In the genomic region with DNA sequence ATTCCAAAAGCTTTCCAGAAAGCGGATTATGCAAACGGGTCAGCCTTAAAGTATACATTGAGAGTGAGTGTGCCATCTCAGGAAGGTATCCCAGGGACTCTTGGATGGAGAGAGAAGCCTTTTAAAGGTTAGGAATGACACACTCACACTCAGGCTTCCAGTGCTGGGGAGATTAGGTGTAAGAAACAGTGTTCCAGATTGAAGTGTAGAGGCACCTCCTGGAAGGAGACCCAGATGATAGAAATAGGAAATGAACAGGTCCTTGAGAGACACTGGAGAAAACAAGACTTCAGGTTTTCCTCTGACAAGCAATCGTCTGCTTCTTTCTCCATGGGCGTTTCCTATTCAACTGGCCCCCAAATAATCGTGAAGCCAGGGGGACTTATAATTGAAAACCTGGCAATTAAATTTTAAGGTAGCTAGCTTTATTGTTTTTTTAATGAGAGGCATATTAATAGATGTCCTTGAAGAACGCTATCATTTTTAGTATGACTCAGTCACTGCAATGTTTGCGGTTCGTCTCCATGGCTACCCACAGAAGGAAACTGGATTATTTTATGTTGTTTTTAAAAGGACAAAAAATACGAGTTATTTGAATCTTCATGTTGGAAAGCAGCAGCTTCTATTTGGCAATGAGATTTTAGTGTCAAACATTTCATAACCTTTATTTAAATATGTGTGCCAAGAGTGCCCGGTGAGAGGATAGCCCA, we compare ENCODE assay signal across 12 cellular contexts. TPM values are rescaled to one million over a fixed set of nuclear protein-coding genes. Genes with fewer than 3 reads are reported as not detected.
DNase-seq lines count a peak whose midpoint lies in the region; ATAC-seq and TF ChIP-seq lines count a peak whose summit lies in the region.
"Had no signal": no experiment of that assay in that cellular context is flagged by ENCODE, and none has a peak within 500 bp of the region (broad histone marks: within the 10 kb centered on the region; RNA-seq: fewer than 3 reads in every experiment).

No MANE protein-coding gene starts in this region.

- no peak for ATAC-seq in activated naive CD8-positive, alpha-beta T cell treated with anti-CD3 and anti-CD28 coated beads, Interleukin-2, amount 50 U/mL, for 24 hours

- H3K9me3 ChIP-seq in SK-N-SH (no peaks in the 10 kb centered on the region), skeletal muscle tissue (ENCODE audit: control insufficient read depth in 3 of 3, low read length in 3 of 3) (no peaks in the 10 kb centered on the region)

- H2AFZ ChIP-seq in SK-N-SH (ENCODE audit: low read depth) = no peak overlapping the region

- peaks cover 11% of the 10 kb centered on the region for H3K36me3 Mint-ChIP-seq in activated T-cell treated with anti-CD3 and anti-CD28 coated beads, Interleukin-2, amount 50 U/mL, for 24 hours (ENCODE audit: low read depth)
- peaks cover 4% of the 10 kb centered on the region for H3K36me3 Mint-ChIP-seq in activated naive CD8-positive, alpha-beta T cell treated with anti-CD3 and anti-CD28 coated beads, Interleukin-2, amount 50 U/mL, for 24 hours (ENCODE audit: low read depth)

- no peaks in the 10 kb centered on the region for H3K9me2 ChIP-seq in SK-N-SH

- H3K27me3 ChIP-seq in SK-N-SH (ENCODE audit: insufficient read depth) (no peaks in the 10 kb centered on the region), skeletal muscle tissue (ENCODE audit: control insufficient read depth in 3 of 3, insufficient read depth in 3 of 3, low read length in 3 of 3) (no peaks in the 10 kb centered on the region)
- H3K27me3 ChIP-seq: BE2C had no signal

- H3F3A ChIP-seq in SK-N-SH (replicated peaks; ENCODE audit: insufficient read depth) = peaks cover 14% of the 10 kb centered on the region

- H3K27ac ChIP-seq in SK-N-SH (ENCODE audit: low read depth in 2 of 2, low read length in 1 of 2) (peak overlapping the region; percentile 65 to 71), skeletal muscle tissue (ENCODE audit: low read depth, low read length) (peak overlapping the region; percentile 62)

- peaks cover 17% of the 10 kb centered on the region for H3K4me1 Mint-ChIP-seq in activated T-cell treated with anti-CD3 and anti-CD28 coated beads, Interleukin-2, amount 50 U/mL, for 24 hours (ENCODE audit: low read depth)
- peaks cover 11% of the 10 kb centered on the region for H3K4me1 Mint-ChIP-seq in activated naive CD8-positive, alpha-beta T cell treated with anti-CD3 and anti-CD28 coated beads, Interleukin-2, amount 50 U/mL, for 24 hours
- H3K4me1 Mint-ChIP-seq: mesothelial cell of epicardium had no signal

- CTCF ChIA-PET in SK-N-SH (lab: Yijun Ruan, JAX) = interaction anchor here (1.5 kb wide), 1 partner anchor 9 kb away, joined by 3 read pairs; no protein-coding TSS in a partner anchor

- WGBS in SK-N-SH (ENCODE audit: low lambda C conversion rate) = 34% methylated on average over 10 of the region's 10 CpGs

- POLR2A ChIA-PET in SK-N-SH (lab: Yijun Ruan, JAX) = no interaction called here

- H3K4me3 Mint-ChIP-seq in activated T-cell treated with anti-CD3 and anti-CD28 coated beads, Interleukin-2, amount 50 U/mL, for 24 hours = no peak overlapping the region
- no peak overlapping the region for H3K4me3 Mint-ChIP-seq in activated naive CD8-positive, alpha-beta T cell treated with anti-CD3 and anti-CD28 coated beads, Interleukin-2, amount 50 U/mL, for 24 hours
- H3K4me3 Mint-ChIP-seq: mesothelial cell of epicardium; stimulated activated naive CD8-positive, alpha-beta T cell treated with anti-CD3 and anti-CD28 coated beads, Interleukin-15, Interleukin-2, amounts not matched to agents 100 ng/mL and 50 ng/mL, for 24 hours had no signal

- TF ChIP-seq EP300 in SK-N-SH (IDR thresholded peaks at IDR 0.05; ENCODE audit: borderline replicate concordance in 1 of 2, low read depth in 1 of 2, low read length in 1 of 2) = no peak

- DNase-seq in activated T-cell treated with anti-CD3 and anti-CD28 coated beads, Interleukin-2, amount 50 U/mL, for 24 hours = no peak
- DNase-seq in activated T-cell treated with anti-CD3 and anti-CD28 coated beads, Interleukin-2, amount 50 U/mL, for 48 hours = no peak
- no peak for DNase-seq in SK-N-SH
- peak; percentile 27 for DNase-seq in fibroblast of gingiva (ENCODE audit: low read depth)
- no peak for DNase-seq in NCI-H1436 treated with DMSO at 0.1 percent for 48 hours (lab: John Stamatoyannopoulos, UW)
- no peak for DNase-seq in activated naive CD8-positive, alpha-beta T cell treated with anti-CD3 and anti-CD28 coated beads, Interleukin-2, amount 50 U/mL, for 24 hours
- DNase-seq in SIG-M5 treated with dmso at 0.1 percent for 504 hours (lab: John Stamatoyannopoulos, UW; ENCODE audit: unreplicated experiment) = no peak
- DNase-seq: BE2C, Right ventricle myocardium superior had no signal

- H3K4me1 ChIP-seq in SK-N-SH (ENCODE audit: control insufficient read depth in 1 of 2, insufficient read depth in 2 of 2, low read depth in 1 of 2, low read length in 1 of 2) (peaks cover 18 to 20% of the 10 kb centered on the region in 2 experiments; a peak in 3 of 4 replicates), skeletal muscle tissue (ENCODE audit: control insufficient read depth in 3 of 3, insufficient read depth in 3 of 3, low read length in 3 of 3) (peaks cover 32 to 39% (median 38%) of the 10 kb centered on the region in 3 donors)

- H3K9me3 Mint-ChIP-seq in activated T-cell treated with anti-CD3 and anti-CD28 coated beads, Interleukin-2, amount 50 U/mL, for 24 hours = no peaks in the 10 kb centered on the region
- H3K9me3 Mint-ChIP-seq in activated naive CD8-positive, alpha-beta T cell treated with anti-CD3 and anti-CD28 coated beads, Interleukin-2, amount 50 U/mL, for 24 hours = no peaks in the 10 kb centered on the region
- H3K9me3 Mint-ChIP-seq: mesothelial cell of epicardium; stimulated activated naive CD8-positive, alpha-beta T cell treated with anti-CD3 and anti-CD28 coated beads, Interleukin-15, Interleukin-2, amounts not matched to agents 100 ng/mL and 50 ng/mL, for 24 hours had no signal

- no peaks in the 10 kb centered on the region for H3K27me3 Mint-ChIP-seq in activated T-cell treated with anti-CD3 and anti-CD28 coated beads, Interleukin-2, amount 50 U/mL, for 24 hours
- no peaks in the 10 kb centered on the region for H3K27me3 Mint-ChIP-seq in activated naive CD8-positive, alpha-beta T cell treated with anti-CD3 and anti-CD28 coated beads, Interleukin-2, amount 50 U/mL, for 24 hours
- H3K27me3 Mint-ChIP-seq: stimulated activated naive CD8-positive, alpha-beta T cell treated with anti-CD3 and anti-CD28 coated beads, Interleukin-15, Interleukin-2, amounts not matched to agents 100 ng/mL and 50 ng/mL, for 24 hours had no signal

- no peak overlapping the region for H3K9ac ChIP-seq in SK-N-SH
- H3K9ac ChIP-seq in skeletal muscle tissue (ENCODE audit: low read depth in 1 of 3, low read length in 3 of 3) = peak overlapping the region in 1 of 3 donors; percentile 14

- H3K4me3 ChIP-seq in SK-N-SH (ENCODE audit: low read depth in 2 of 2, low read length in 1 of 2) = no peak overlapping the region
- no peak overlapping the region for H3K4me3 ChIP-seq in skeletal muscle tissue (ENCODE audit: low read length in 3 of 3)

- no peak for TF ChIP-seq RAD21 in SK-N-SH (IDR thresholded peaks at IDR 0.05; ENCODE audit: low read length)

- no peaks in the 10 kb centered on the region for H3K36me3 ChIP-seq in SK-N-SH (replicated peaks in 1 of 2; ENCODE audit: control insufficient read depth in 1 of 2, insufficient read depth in 2 of 2, low read length in 1 of 2)
- no peaks in the 10 kb centered on the region for H3K36me3 ChIP-seq in skeletal muscle tissue (ENCODE audit: control insufficient read depth in 3 of 3, insufficient read depth in 3 of 3, low read length in 3 of 3)
- H3K36me3 ChIP-seq: BE2C had no signal

- no peaks in the 10 kb centered on the region for H3K79me2 ChIP-seq in SK-N-SH (ENCODE audit: insufficient read depth)

- H3K27ac Mint-ChIP-seq in activated T-cell treated with anti-CD3 and anti-CD28 coated beads, Interleukin-2, amount 50 U/mL, for 24 hours = peak overlapping the region; percentile 1
- no peak overlapping the region for H3K27ac Mint-ChIP-seq in activated naive CD8-positive, alpha-beta T cell treated with anti-CD3 and anti-CD28 coated beads, Interleukin-2, amount 50 U/mL, for 24 hours
- H3K27ac Mint-ChIP-seq: mesothelial cell of epicardium; stimulated activated naive CD8-positive, alpha-beta T cell treated with anti-CD3 and anti-CD28 coated beads, Interleukin-15, Interleukin-2, amounts not matched to agents 100 ng/mL and 50 ng/mL, for 24 hours had no signal

- TF ChIP-seq CTCF in SK-N-SH (IDR thresholded peaks at IDR 0.05) = no peak

- no peaks in the 10 kb centered on the region for H4K20me1 ChIP-seq in SK-N-SH (ENCODE audit: insufficient read depth)

- peak overlapping the region; percentile 41 for H3K4me2 ChIP-seq in SK-N-SH

TF ChIP-seq in SK-N-SH, 30 proteins besides CTCF, POLR2A, EP300 and RAD21 (continues in another document):
- TF ChIP-seq ZBTB33 (IDR thresholded peaks at IDR 0.05; ENCODE audit: borderline replicate concordance, low read depth) (no peak), TCF12 (IDR thresholded peaks at IDR 0.05) (no peak), JUND (IDR thresholded peaks at IDR 0.05) (peak; percentile 23), RCOR1 (IDR thresholded peaks at IDR 0.05; ENCODE audit: low read length) (no peak)

RNA-seq across cellular contexts. Expression of gene CHGB, which starts 46.3 kb away (rescaled TPM):
- 5.2 and 10.2 TPM in 2 replicates for polyA plus RNA-seq in SK-N-SH (2012; rRNA removed)
- polyA plus RNA-seq in SK-N-SH (2012; cell fraction: cytosol; rRNA removed) = 15.8 and 18.6 TPM in 2 replicates
- polyA plus RNA-seq in SK-N-SH (2012; cell fraction: nucleus; rRNA removed) = 1.8 and 2.5 TPM in 2 replicates
- total RNA-seq in skeletal muscle tissue = not detected
